In the genomic region with DNA sequence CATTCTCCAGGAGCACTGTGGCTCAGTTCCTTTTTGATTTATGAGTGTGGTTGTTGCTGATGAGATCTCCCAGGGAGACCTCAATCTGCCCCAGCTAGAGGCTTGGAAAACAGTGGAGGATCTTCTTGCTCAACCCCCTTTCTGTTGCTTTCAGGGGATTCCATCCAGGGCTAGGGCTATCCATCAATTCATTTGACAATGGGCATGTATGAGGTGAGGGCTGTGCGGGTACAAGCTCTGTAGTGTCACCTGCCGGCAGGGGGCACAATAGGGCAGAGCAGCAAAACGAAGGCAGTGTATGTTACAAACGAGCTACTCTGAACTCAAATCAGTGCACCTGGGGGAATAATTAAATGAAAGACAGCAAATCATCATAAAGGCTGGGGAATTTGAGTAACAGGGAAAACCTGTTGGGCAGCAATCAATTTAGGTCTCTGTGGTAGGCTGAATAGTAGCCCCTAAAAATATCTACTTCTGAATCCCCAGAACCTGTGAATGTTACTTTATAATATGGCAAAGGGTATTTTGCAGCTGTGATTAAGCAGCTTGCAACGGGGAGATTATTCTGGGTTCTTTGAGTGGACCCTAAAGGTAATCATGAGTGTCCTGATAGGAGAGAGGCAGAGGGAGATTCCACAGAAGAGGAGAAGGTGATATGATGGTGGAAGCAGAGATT, we compare ENCODE assay signal across 8 cellular contexts.
A peak's percentile ranks its signal among the peaks of the same experiment; 100 is the strongest.
DNase-seq lines count a peak whose midpoint lies in the region; ATAC-seq and TF ChIP-seq lines count a peak whose summit lies in the region.

No MANE protein-coding gene starts in this region.

- DNase-seq in GM03348 (ENCODE audit: low spot score) = peak; percentile 31
- peak; percentile 72 for DNase-seq in NCI-H82 (lab: John Stamatoyannopoulos, UW)
- peak; percentile 78 for DNase-seq in activated CD8-positive, alpha-beta memory T cell treated with anti-CD3 and anti-CD28 coated beads, Interleukin-2, amount 10 ng/mL, durations not matched to agents 7 days and 5 days
- DNase-seq in neural crest cell (ENCODE audit: low read depth, low spot score) = peak; percentile 67
- DNase-seq in stimulated activated naive CD4-positive, alpha-beta T cell treated with Interleukin-2 at 50 U/mL for 16 hours (lab: John Stamatoyannopoulos, UW) = peak; percentile 58
- DNase-seq in NCI-H1048 (lab: John Stamatoyannopoulos, UW) = no peak

- no peak overlapping the region for H3K4me3 Mint-ChIP-seq in activated CD8-positive, alpha-beta memory T cell treated with anti-CD3 and anti-CD28 coated beads, Interleukin-2, amount 10 ng/mL, durations not matched to agents 7 days and 5 days
- H3K4me3 Mint-ChIP-seq in neural crest cell = no peak overlapping the region

- peak; percentile 80 for TF ChIP-seq CTCF in neural crest cell (conservative IDR thresholded peaks at IDR 0.05)

- no peaks in the 10 kb centered on the region for H3K4me1 Mint-ChIP-seq in activated CD8-positive, alpha-beta memory T cell treated with anti-CD3 and anti-CD28 coated beads, Interleukin-2, amount 10 ng/mL, durations not matched to agents 7 days and 5 days
- peaks cover 4% of the 10 kb centered on the region for H3K4me1 Mint-ChIP-seq in neural crest cell

- ATAC-seq in HG03469 (IDR thresholded peaks at IDR 0.05; ENCODE audit: unreplicated experiment) = peak; percentile 48
- peak; percentile 89 for ATAC-seq in activated CD8-positive, alpha-beta memory T cell treated with anti-CD3 and anti-CD28 coated beads, Interleukin-2, amount 10 ng/mL, durations not matched to agents 7 days and 5 days
- ATAC-seq in esophagus mucosa = peak; percentile 89

- peaks cover 13% of the 10 kb centered on the region for H3K27me3 Mint-ChIP-seq in activated CD8-positive, alpha-beta memory T cell treated with anti-CD3 and anti-CD28 coated beads, Interleukin-2, amount 10 ng/mL, durations not matched to agents 7 days and 5 days
- H3K27me3 Mint-ChIP-seq in neural crest cell (ENCODE audit: low read depth) = no peaks in the 10 kb centered on the region

- CTCF ChIA-PET in activated CD8-positive, alpha-beta memory T cell treated with anti-CD3 and anti-CD28 coated beads, Interleukin-2, amount 10 ng/mL, durations not matched to agents 7 days and 5 days (lab: Charles Lee) = interaction anchor here (0.6 to 4.2 kb wide), 41 partner anchors 9 to 821 kb away, joined by 3 to 37 read pairs (median 4); a partner anchor contains a TSS

- H3K36me3 Mint-ChIP-seq in activated CD8-positive, alpha-beta memory T cell treated with anti-CD3 and anti-CD28 coated beads, Interleukin-2, amount 10 ng/mL, durations not matched to agents 7 days and 5 days = no peaks in the 10 kb centered on the region
- H3K36me3 Mint-ChIP-seq in neural crest cell (ENCODE audit: low read depth) = no peaks in the 10 kb centered on the region

- no peaks in the 10 kb centered on the region for H3K9me3 Mint-ChIP-seq in activated CD8-positive, alpha-beta memory T cell treated with anti-CD3 and anti-CD28 coated beads, Interleukin-2, amount 10 ng/mL, durations not matched to agents 7 days and 5 days (ENCODE audit: low read depth)
- no peaks in the 10 kb centered on the region for H3K9me3 Mint-ChIP-seq in neural crest cell

- H3K27ac Mint-ChIP-seq in activated CD8-positive, alpha-beta memory T cell treated with anti-CD3 and anti-CD28 coated beads, Interleukin-2, amount 10 ng/mL, durations not matched to agents 7 days and 5 days = no peak overlapping the region
- no peak overlapping the region for H3K27ac Mint-ChIP-seq in neural crest cell (ENCODE audit: unreplicated experiment)
